Comparison of ENCODE assay signal across 1 cellular context in genomic region chr2:20578895-20579825, GRCh38.
TF ChIP-seq lines count a peak whose summit lies in the region.

No MANE protein-coding gene starts in this region.

TF ChIP-seq in K562, 482 proteins besides CTCF, POLR2A, EP300 and RAD21 (continued from another document and continues in another):
- TF ChIP-seq MGA (IDR thresholded peaks at IDR 0.05): peak; percentile 97
- TF ChIP-seq, protein P1, sequence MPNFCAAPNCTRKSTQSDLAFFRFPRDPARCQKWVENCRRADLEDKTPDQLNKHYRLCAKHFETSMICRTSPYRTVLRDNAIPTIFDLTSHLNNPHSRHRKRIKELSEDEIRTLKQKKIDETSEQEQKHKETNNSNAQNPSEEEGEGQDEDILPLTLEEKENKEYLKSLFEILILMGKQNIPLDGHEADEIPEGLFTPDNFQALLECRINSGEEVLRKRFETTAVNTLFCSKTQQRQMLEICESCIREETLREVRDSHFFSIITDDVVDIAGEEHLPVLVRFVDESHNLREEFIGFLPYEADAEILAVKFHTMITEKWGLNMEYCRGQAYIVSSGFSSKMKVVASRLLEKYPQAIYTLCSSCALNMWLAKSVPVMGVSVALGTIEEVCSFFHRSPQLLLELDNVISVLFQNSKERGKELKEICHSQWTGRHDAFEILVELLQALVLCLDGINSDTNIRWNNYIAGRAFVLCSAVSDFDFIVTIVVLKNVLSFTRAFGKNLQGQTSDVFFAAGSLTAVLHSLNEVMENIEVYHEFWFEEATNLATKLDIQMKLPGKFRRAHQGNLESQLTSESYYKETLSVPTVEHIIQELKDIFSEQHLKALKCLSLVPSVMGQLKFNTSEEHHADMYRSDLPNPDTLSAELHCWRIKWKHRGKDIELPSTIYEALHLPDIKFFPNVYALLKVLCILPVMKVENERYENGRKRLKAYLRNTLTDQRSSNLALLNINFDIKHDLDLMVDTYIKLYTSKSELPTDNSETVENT (CRISPR knock-in tag; IDR thresholded peaks at IDR 0.05): no peak
- TF ChIP-seq, protein P2, sequence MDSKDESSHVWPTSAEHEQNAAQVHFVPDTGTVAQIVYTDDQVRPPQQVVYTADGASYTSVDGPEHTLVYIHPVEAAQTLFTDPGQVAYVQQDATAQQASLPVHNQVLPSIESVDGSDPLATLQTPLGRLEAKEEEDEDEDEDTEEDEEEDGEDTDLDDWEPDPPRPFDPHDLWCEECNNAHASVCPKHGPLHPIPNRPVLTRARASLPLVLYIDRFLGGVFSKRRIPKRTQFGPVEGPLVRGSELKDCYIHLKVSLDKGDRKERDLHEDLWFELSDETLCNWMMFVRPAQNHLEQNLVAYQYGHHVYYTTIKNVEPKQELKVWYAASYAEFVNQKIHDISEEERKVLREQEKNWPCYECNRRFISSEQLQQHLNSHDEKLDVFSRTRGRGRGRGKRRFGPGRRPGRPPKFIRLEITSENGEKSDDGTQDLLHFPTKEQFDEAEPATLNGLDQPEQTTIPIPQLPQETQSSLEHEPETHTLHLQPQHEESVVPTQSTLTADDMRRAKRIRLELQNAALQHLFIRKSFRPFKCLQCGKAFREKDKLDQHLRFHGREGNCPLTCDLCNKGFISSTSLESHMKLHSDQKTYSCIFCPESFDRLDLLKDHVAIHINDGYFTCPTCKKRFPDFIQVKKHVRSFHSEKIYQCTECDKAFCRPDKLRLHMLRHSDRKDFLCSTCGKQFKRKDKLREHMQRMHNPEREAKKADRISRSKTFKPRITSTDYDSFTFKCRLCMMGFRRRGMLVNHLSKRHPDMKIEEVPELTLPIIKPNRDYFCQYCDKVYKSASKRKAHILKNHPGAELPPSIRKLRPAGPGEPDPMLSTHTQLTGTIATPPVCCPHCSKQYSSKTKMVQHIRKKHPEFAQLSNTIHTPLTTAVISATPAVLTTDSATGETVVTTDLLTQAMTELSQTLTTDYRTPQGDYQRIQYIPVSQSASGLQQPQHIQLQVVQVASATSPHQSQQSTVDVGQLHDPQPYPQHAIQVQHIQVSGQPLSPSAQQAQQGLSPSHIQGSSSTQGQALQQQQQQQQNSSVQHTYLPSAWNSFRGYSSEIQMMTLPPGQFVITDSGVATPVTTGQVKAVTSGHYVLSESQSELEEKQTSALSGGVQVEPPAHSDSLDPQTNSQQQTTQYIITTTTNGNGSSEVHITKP (IDR thresholded peaks at IDR 0.05; ENCODE audit: partially characterized antibody): no peak
- TF ChIP-seq ZNF184 (CRISPR knock-in tag; IDR thresholded peaks at IDR 0.05): no peak
- no peak for TF ChIP-seq ETS2 (tag; IDR thresholded peaks at IDR 0.05; ENCODE audit: borderline replicate concordance, poor library complexity, severe bottlenecking)
- peak; percentile 84 for TF ChIP-seq C11orf30 (IDR thresholded peaks at IDR 0.05; ENCODE audit: low read depth)
- no peak for TF ChIP-seq SREBF2 (CRISPR knock-in tag; IDR thresholded peaks at IDR 0.05)
- no peak for TF ChIP-seq BDP1 (IDR thresholded peaks at IDR 0.05; ENCODE audit: insufficient read depth, insufficient read length)
- TF ChIP-seq, protein P3, sequence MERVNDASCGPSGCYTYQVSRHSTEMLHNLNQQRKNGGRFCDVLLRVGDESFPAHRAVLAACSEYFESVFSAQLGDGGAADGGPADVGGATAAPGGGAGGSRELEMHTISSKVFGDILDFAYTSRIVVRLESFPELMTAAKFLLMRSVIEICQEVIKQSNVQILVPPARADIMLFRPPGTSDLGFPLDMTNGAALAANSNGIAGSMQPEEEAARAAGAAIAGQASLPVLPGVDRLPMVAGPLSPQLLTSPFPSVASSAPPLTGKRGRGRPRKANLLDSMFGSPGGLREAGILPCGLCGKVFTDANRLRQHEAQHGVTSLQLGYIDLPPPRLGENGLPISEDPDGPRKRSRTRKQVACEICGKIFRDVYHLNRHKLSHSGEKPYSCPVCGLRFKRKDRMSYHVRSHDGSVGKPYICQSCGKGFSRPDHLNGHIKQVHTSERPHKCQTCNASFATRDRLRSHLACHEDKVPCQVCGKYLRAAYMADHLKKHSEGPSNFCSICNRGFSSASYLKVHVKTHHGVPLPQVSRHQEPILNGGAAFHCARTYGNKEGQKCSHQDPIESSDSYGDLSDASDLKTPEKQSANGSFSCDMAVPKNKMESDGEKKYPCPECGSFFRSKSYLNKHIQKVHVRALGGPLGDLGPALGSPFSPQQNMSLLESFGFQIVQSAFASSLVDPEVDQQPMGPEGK (CRISPR knock-in tag; IDR thresholded peaks at IDR 0.05; ENCODE audit: borderline replicate concordance): no peak
- TF ChIP-seq ZNF280A (IDR thresholded peaks at IDR 0.05; ENCODE audit: low read depth, partially characterized antibody): no peak
- peak; percentile 73 for TF ChIP-seq ZFX (CRISPR knock-in tag; IDR thresholded peaks at IDR 0.05)
- TF ChIP-seq RFX5 (IDR thresholded peaks at IDR 0.05; ENCODE audit: low read depth, low read length): no peak
- TF ChIP-seq CBFA2T3 (IDR thresholded peaks at IDR 0.05): peak; percentile 92
- no peak for TF ChIP-seq ARID2 (IDR thresholded peaks at IDR 0.05)
- TF ChIP-seq BCOR (IDR thresholded peaks at IDR 0.05): 0 out of 2 replicates have a peak, but pooled peaks have one; percentile 48
- TF ChIP-seq, protein P4, sequence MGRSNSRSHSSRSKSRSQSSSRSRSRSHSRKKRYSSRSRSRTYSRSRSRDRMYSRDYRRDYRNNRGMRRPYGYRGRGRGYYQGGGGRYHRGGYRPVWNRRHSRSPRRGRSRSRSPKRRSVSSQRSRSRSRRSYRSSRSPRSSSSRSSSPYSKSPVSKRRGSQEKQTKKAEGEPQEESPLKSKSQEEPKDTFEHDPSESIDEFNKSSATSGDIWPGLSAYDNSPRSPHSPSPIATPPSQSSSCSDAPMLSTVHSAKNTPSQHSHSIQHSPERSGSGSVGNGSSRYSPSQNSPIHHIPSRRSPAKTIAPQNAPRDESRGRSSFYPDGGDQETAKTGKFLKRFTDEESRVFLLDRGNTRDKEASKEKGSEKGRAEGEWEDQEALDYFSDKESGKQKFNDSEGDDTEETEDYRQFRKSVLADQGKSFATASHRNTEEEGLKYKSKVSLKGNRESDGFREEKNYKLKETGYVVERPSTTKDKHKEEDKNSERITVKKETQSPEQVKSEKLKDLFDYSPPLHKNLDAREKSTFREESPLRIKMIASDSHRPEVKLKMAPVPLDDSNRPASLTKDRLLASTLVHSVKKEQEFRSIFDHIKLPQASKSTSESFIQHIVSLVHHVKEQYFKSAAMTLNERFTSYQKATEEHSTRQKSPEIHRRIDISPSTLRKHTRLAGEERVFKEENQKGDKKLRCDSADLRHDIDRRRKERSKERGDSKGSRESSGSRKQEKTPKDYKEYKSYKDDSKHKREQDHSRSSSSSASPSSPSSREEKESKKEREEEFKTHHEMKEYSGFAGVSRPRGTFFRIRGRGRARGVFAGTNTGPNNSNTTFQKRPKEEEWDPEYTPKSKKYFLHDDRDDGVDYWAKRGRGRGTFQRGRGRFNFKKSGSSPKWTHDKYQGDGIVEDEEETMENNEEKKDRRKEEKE (IDR thresholded peaks at IDR 0.05; ENCODE audit: borderline replicate concordance in 1 of 2, control insufficient read depth in 1 of 2, low read depth in 2 of 2, low read length in 1 of 2): no peak
- no peak for TF ChIP-seq LARP7 (IDR thresholded peaks at IDR 0.05)
- TF ChIP-seq ZNF444 (CRISPR knock-in tag; IDR thresholded peaks at IDR 0.05): no peak
- peak in 1 of 2 experiments; percentile 35; a peak in 1 of 4 replicates for TF ChIP-seq ARNT (IDR thresholded peaks at IDR 0.05)
- TF ChIP-seq MAFK (IDR thresholded peaks at IDR 0.05; ENCODE audit: low read length): peak; percentile 61
- 0 out of 2 replicates have a peak, but pooled peaks have one; percentile 37 for TF ChIP-seq SUPT5H (IDR thresholded peaks at IDR 0.05)
- no peak for TF ChIP-seq ETV6 (IDR thresholded peaks at IDR 0.05; ENCODE audit: borderline replicate concordance in 1 of 2, low read depth in 2 of 2, low read length in 1 of 2)
- TF ChIP-seq ETV6 (CRISPR knock-in tag; IDR thresholded peaks at IDR 0.05; ENCODE audit: borderline replicate concordance): no peak
- peak; percentile 97 for TF ChIP-seq DPF2 (IDR thresholded peaks at IDR 0.05)
- no peak for TF ChIP-seq ZZZ3 (IDR thresholded peaks at IDR 0.05)
- TF ChIP-seq RHOXF2B (CRISPR knock-in tag; conservative IDR thresholded peaks at IDR 0.05): no peak
- peak; percentile 70 for TF ChIP-seq MBD2 (IDR thresholded peaks at IDR 0.05; ENCODE audit: borderline replicate concordance, low read depth)
- TF ChIP-seq ZNF408 (CRISPR knock-in tag; IDR thresholded peaks at IDR 0.05; ENCODE audit: low read depth): no peak
- TF ChIP-seq EWSR1 (IDR thresholded peaks at IDR 0.05; ENCODE audit: borderline replicate concordance, low read depth, partially characterized antibody): no peak
- TF ChIP-seq ZNF79 (CRISPR knock-in tag; IDR thresholded peaks at IDR 0.05; ENCODE audit: low read depth): 0 out of 2 replicates have a peak, but pooled peaks have one; percentile 52
